Comparison of ENCODE assay signal across 9 cellular contexts in the genomic region with DNA sequence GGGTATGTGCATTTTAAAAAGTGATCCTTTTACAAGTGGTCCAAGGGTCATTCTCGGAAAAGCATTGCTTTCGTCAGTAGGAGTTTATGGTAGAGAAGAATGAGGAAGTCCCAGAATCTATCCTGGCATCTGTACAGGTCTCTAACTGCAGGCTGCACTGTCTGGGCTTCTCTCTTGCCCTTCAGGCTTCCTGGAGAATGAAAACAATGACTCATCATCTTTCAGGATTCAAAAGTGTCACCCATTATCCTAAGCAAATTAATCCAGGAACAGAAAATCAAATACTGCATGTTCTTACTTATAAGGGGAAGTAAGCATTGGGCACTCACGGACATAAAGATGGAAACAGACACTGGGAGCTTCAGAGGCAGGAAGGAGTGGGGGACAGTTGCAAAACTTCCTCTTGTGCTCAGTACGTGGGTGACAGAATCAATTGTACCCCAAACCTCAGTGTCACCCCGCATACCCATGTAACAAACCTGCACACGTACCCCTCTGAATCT.
DNase-seq lines count a peak whose midpoint lies in the region; ATAC-seq and TF ChIP-seq lines count a peak whose summit lies in the region.
"Had no signal": no experiment of that assay in that cellular context is flagged by ENCODE, and none has a peak within 500 bp of the region (broad histone marks: within the 10 kb centered on the region; RNA-seq: fewer than 3 reads in every experiment).

No MANE protein-coding gene starts in this region.

- peaks cover 39% of the 10 kb centered on the region for H3K4me1 ChIP-seq in upper lobe of right lung

- in situ Hi-C loops in astrocyte of the cerebellum (cut with HindIII; ENCODE audit: low sequenced_read_pairs): no loop called here

- TF ChIP-seq CTCF in astrocyte of the cerebellum (IDR thresholded peaks at IDR 0.05; ENCODE audit: low read depth, low read length, missing control alignments): no peak
- TF ChIP-seq CTCF in upper lobe of right lung (IDR thresholded peaks at IDR 0.05): no peak

- H3K27ac ChIP-seq in upper lobe of right lung: peak overlapping the region; percentile 75

- H3K4me3 ChIP-seq in astrocyte of the cerebellum (ENCODE audit: low read depth, low read length): no peak overlapping the region
- H3K4me3 ChIP-seq in upper lobe of right lung: no peak overlapping the region
- no peak overlapping the region for H3K4me3 ChIP-seq in H7 (ENCODE audit: insufficient read depth, low read depth, low read length)

- no peaks in the 10 kb centered on the region for H3K27me3 ChIP-seq in upper lobe of right lung
- H3K27me3 ChIP-seq in H7 (ENCODE audit: control insufficient read depth, insufficient read depth, low read length): no peaks in the 10 kb centered on the region

- H3K9me3 ChIP-seq in upper lobe of right lung: no peaks in the 10 kb centered on the region

- H3K36me3 ChIP-seq in upper lobe of right lung (no peaks in the 10 kb centered on the region), H7 (replicated peaks; ENCODE audit: control insufficient read depth, insufficient read depth, low read length) (no peaks in the 10 kb centered on the region; the same call in 1 of the 2 replicates)

- intact Hi-C loops in Right ventricle myocardium inferior (cut with DNase I): no loop called here
- intact Hi-C loops in cardiac septum (cut with DNase I): loop anchor here (10.0 kb wide), 1 partner anchor 699 kb away; a partner anchor contains a TSS
- intact Hi-C loops in upper lobe of right lung (cut with DNase I): no loop called here

- ATAC-seq in Right ventricle myocardium inferior (peak; percentile 60), upper lobe of right lung (peak; percentile 81)

- DNase-seq in Right ventricle myocardium inferior (ENCODE audit: missing footprints) (no peak), cardiac septum (ENCODE audit: low spot score) (no peak), astrocyte of the cerebellum (ENCODE audit: low read depth) (peak; percentile 89), kidney tubule cell (ENCODE audit: low spot score) (peak; percentile 90), upper lobe of right lung (no peak), H7 (no peak), NCI-H146 treated with DMSO at 0.1 percent for 48 hours (lab: John Stamatoyannopoulos, UW; ENCODE audit: unreplicated experiment) (no peak)
- DNase-seq in stimulated activated CD4-positive, alpha-beta T cell treated with anti-CD3 and anti-CD28 coated beads, Interleukin-4, amount 100 ng/mL, for 4 hours: no peak
- DNase-seq: activated B cell treated with CpG ODN at 0.5 μM for 24 hours had no signal

Comparison
In these comparisons a context has a peak if more than half of its experiments do, and no peak if none do; other contexts are left out.
1. DNase-seq: peak in astrocyte of the cerebellum (single experiment) and kidney tubule cell (single experiment); none in Right ventricle myocardium inferior (single experiment), cardiac septum (single experiment), upper lobe of right lung (single experiment), stimulated activated CD4-positive, alpha-beta T cell treated with anti-CD3 and anti-CD28 coated beads, Interleukin-4, amount 100 ng/mL, for 4 hours (0 of 2), H7 (single experiment) and NCI-H146 treated with DMSO at 0.1 percent for 48 hours (single experiment).